Comparison of ENCODE assay signal across 1 cellular context in genomic region chr16:67164599-67165061, GRCh38.
TF ChIP-seq lines count a peak whose summit lies in the region.

HSF4 (plus strand) TSS chr16:67164745; CDS start chr16:67164812, 67 bp downstream.

TF ChIP-seq in K562, 482 proteins besides CTCF, POLR2A, EP300 and RAD21 (continued from another document and continues in another):
- peak; percentile 70; the same call in 1 of the 2 replicates for TF ChIP-seq PHF8 (IDR thresholded peaks at IDR 0.05; ENCODE audit: borderline replicate concordance, low read length)
- TF ChIP-seq NCOR1 (IDR thresholded peaks at IDR 0.05): 0 out of 2 replicates have a peak, but pooled peaks have one; percentile 25
- TF ChIP-seq ZBTB8A (IDR thresholded peaks at IDR 0.05; ENCODE audit: partially characterized antibody): no peak
- TF ChIP-seq ZNF449 (CRISPR knock-in tag; IDR thresholded peaks at IDR 0.05): no peak
- TF ChIP-seq, protein P1, sequence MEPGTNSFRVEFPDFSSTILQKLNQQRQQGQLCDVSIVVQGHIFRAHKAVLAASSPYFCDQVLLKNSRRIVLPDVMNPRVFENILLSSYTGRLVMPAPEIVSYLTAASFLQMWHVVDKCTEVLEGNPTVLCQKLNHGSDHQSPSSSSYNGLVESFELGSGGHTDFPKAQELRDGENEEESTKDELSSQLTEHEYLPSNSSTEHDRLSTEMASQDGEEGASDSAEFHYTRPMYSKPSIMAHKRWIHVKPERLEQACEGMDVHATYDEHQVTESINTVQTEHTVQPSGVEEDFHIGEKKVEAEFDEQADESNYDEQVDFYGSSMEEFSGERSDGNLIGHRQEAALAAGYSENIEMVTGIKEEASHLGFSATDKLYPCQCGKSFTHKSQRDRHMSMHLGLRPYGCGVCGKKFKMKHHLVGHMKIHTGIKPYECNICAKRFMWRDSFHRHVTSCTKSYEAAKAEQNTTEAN (CRISPR knock-in tag; IDR thresholded peaks at IDR 0.05): no peak
- TF ChIP-seq MEF2A (IDR thresholded peaks at IDR 0.05; ENCODE audit: control insufficient read depth, low read depth, low read length): no peak
- TF ChIP-seq, protein P2, sequence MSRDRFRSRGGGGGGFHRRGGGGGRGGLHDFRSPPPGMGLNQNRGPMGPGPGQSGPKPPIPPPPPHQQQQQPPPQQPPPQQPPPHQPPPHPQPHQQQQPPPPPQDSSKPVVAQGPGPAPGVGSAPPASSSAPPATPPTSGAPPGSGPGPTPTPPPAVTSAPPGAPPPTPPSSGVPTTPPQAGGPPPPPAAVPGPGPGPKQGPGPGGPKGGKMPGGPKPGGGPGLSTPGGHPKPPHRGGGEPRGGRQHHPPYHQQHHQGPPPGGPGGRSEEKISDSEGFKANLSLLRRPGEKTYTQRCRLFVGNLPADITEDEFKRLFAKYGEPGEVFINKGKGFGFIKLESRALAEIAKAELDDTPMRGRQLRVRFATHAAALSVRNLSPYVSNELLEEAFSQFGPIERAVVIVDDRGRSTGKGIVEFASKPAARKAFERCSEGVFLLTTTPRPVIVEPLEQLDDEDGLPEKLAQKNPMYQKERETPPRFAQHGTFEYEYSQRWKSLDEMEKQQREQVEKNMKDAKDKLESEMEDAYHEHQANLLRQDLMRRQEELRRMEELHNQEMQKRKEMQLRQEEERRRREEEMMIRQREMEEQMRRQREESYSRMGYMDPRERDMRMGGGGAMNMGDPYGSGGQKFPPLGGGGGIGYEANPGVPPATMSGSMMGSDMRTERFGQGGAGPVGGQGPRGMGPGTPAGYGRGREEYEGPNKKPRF (IDR thresholded peaks at IDR 0.05; ENCODE audit: low read depth, low read length): no peak
- TF ChIP-seq ESRRB (CRISPR knock-in tag; IDR thresholded peaks at IDR 0.05; ENCODE audit: borderline replicate concordance): no peak
- TF ChIP-seq ZNF609 (CRISPR knock-in tag; IDR thresholded peaks at IDR 0.05; ENCODE audit: borderline replicate concordance): no peak
- TF ChIP-seq ZNF584 (CRISPR knock-in tag; IDR thresholded peaks at IDR 0.05; ENCODE audit: low read depth): no peak
- TF ChIP-seq CREB1 (IDR thresholded peaks at IDR 0.05): no peak
- TF ChIP-seq CREB1 (CRISPR knock-in tag; IDR thresholded peaks at IDR 0.05): no peak
- TF ChIP-seq, protein P3, sequence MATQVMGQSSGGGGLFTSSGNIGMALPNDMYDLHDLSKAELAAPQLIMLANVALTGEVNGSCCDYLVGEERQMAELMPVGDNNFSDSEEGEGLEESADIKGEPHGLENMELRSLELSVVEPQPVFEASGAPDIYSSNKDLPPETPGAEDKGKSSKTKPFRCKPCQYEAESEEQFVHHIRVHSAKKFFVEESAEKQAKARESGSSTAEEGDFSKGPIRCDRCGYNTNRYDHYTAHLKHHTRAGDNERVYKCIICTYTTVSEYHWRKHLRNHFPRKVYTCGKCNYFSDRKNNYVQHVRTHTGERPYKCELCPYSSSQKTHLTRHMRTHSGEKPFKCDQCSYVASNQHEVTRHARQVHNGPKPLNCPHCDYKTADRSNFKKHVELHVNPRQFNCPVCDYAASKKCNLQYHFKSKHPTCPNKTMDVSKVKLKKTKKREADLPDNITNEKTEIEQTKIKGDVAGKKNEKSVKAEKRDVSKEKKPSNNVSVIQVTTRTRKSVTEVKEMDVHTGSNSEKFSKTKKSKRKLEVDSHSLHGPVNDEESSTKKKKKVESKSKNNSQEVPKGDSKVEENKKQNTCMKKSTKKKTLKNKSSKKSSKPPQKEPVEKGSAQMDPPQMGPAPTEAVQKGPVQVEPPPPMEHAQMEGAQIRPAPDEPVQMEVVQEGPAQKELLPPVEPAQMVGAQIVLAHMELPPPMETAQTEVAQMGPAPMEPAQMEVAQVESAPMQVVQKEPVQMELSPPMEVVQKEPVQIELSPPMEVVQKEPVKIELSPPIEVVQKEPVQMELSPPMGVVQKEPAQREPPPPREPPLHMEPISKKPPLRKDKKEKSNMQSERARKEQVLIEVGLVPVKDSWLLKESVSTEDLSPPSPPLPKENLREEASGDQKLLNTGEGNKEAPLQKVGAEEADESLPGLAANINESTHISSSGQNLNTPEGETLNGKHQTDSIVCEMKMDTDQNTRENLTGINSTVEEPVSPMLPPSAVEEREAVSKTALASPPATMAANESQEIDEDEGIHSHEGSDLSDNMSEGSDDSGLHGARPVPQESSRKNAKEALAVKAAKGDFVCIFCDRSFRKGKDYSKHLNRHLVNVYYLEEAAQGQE (CRISPR knock-in tag; IDR thresholded peaks at IDR 0.05; ENCODE audit: low read depth): 0 out of 2 replicates have a peak, but pooled peaks have one; percentile 27
- no peak for TF ChIP-seq ZNF24 (IDR thresholded peaks at IDR 0.05)
- TF ChIP-seq, protein P4, sequence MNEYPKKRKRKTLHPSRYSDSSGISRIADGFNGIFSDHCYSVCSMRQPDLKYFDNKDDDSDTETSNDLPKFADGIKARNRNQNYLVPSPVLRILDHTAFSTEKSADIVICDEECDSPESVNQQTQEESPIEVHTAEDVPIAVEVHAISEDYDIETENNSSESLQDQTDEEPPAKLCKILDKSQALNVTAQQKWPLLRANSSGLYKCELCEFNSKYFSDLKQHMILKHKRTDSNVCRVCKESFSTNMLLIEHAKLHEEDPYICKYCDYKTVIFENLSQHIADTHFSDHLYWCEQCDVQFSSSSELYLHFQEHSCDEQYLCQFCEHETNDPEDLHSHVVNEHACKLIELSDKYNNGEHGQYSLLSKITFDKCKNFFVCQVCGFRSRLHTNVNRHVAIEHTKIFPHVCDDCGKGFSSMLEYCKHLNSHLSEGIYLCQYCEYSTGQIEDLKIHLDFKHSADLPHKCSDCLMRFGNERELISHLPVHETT (CRISPR knock-in tag; conservative IDR thresholded peaks at IDR 0.05 in 1 of 2, IDR thresholded peaks at IDR 0.05 in 1 of 2): peak in 1 of 2 experiments; percentile 55; a peak in 1 of 4 replicates
- no peak for TF ChIP-seq SIN3B (IDR thresholded peaks at IDR 0.05; ENCODE audit: low read depth)
- peak; percentile 59 to 90 for TF ChIP-seq MNT (conservative IDR thresholded peaks at IDR 0.05)
- TF ChIP-seq CCNT2 (IDR thresholded peaks at IDR 0.05; ENCODE audit: borderline replicate concordance, extremely low read depth, insufficient read length, low read depth, low read length): peak; percentile 89
- peak; percentile 58 for TF ChIP-seq HNRNPLL (IDR thresholded peaks at IDR 0.05; ENCODE audit: low read depth, low read length, poor library complexity, severe bottlenecking)
- no peak for TF ChIP-seq HEY1 (CRISPR knock-in tag; IDR thresholded peaks at IDR 0.05; ENCODE audit: borderline replicate concordance)
- TF ChIP-seq NFRKB (IDR thresholded peaks at IDR 0.05; ENCODE audit: low read depth): no peak
- no peak for TF ChIP-seq BCLAF1 (IDR thresholded peaks at IDR 0.05; ENCODE audit: borderline replicate concordance in 1 of 2, control insufficient read depth in 1 of 2, low read depth in 2 of 2, low read length in 1 of 2)
- TF ChIP-seq POLR2AphosphoS5 (IDR thresholded peaks at IDR 0.05; ENCODE audit: control insufficient read depth, insufficient read depth, low read depth, low read length): no peak
- TF ChIP-seq PTBP1 (IDR thresholded peaks at IDR 0.05; ENCODE audit: low read depth, low read length): 0 out of 2 replicates have a peak, but pooled peaks have one; percentile 46
- no peak for TF ChIP-seq HIVEP1 (CRISPR knock-in tag; IDR thresholded peaks at IDR 0.05)
- no peak for TF ChIP-seq PML (IDR thresholded peaks at IDR 0.05; ENCODE audit: low read length)
- no peak for TF ChIP-seq TAF15 (IDR thresholded peaks at IDR 0.05; ENCODE audit: low read depth, low read length)
- TF ChIP-seq MTA1 (IDR thresholded peaks at IDR 0.05; ENCODE audit: borderline replicate concordance): no peak
- TF ChIP-seq, protein P5, sequence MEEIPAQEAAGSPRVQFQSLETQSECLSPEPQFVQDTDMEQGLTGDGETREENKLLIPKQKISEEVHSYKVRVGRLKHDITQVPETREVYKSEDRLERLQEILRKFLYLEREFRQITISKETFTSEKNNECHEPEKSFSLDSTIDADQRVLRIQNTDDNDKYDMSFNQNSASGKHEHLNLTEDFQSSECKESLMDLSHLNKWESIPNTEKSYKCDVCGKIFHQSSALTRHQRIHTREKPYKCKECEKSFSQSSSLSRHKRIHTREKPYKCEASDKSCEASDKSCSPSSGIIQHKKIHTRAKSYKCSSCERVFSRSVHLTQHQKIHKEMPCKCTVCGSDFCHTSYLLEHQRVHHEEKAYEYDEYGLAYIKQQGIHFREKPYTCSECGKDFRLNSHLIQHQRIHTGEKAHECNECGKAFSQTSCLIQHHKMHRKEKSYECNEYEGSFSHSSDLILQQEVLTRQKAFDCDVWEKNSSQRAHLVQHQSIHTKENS (CRISPR knock-in tag; IDR thresholded peaks at IDR 0.05): no peak
- no peak for TF ChIP-seq FOXJ2 (tag; IDR thresholded peaks at IDR 0.05)
- peak; percentile 89 for TF ChIP-seq ZFX (CRISPR knock-in tag; IDR thresholded peaks at IDR 0.05)
- no peak for TF ChIP-seq MIER1 (IDR thresholded peaks at IDR 0.05; ENCODE audit: low read depth)
- no peak for TF ChIP-seq MAFF (IDR thresholded peaks at IDR 0.05; ENCODE audit: low read length)
- TF ChIP-seq NR2C2 (CRISPR knock-in tag; IDR thresholded peaks at IDR 0.05): no peak
- peak; percentile 82 for TF ChIP-seq NR2C2 (tag; IDR thresholded peaks at IDR 0.05)
- no peak for TF ChIP-seq ZNF311 (CRISPR knock-in tag; IDR thresholded peaks at IDR 0.05)
- no peak for TF ChIP-seq BCOR (IDR thresholded peaks at IDR 0.05)
